1 cellular context compared by ENCODE assay signal in the genomic region with DNA sequence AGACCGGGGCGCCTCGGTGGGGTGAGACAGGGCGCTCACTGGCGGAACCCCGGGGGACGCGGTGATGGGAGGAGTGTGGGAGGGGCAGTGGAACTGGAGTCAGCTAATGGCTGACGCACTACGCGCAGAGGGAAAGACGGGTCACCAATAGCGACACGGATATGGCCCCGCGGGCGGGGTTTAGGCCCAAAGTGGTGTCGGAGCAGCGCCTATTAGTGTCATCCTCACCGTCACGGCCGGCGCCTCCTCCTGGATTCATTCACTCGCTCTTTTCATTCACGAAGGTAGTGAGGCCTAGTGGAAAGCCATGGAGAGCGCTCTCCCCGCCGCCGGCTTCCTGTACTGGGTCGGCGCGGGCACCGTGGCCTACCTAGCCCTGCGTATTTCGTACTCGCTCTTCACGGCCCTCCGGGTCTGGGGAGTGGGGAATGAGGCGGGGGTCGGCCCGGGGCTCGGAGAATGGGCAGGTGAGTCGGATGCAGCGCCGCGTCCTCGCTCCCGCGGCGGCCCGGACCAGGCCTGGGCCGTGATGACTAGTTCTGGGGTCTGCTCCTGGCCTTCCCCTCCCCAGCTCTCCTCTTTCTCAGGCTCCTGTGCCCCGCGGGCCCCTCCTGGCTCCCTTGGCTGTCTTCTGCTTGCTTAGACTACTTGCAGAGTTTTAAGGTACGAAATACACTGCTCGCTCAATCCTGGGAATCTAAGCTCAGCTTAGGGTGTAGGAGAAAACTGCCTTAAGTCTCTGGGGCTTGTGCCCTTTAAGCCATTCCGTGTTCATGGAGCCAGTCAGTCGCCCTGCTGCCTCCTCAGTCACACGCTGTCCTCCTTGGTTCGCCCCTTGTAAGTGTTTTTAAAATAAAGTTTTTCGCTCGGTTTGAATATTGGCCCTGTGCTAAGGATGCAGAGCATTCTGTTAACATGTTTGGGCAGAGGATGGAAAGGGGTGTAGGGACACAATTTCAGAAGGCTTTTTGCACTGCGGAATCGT.
A peak's percentile ranks its signal among the peaks of the same experiment; 100 is the strongest.
TF ChIP-seq lines count a peak whose summit lies in the region.

A gene (plus strand): TSS at position 218 of the 985 bp plus-strand sequence. CDS start 90 bp downstream, at position 308.

TF ChIP-seq in HepG2, 621 proteins besides CTCF, POLR2A, EP300 and RAD21 (continued from another document and continues in another):
- TF ChIP-seq, protein P1, sequence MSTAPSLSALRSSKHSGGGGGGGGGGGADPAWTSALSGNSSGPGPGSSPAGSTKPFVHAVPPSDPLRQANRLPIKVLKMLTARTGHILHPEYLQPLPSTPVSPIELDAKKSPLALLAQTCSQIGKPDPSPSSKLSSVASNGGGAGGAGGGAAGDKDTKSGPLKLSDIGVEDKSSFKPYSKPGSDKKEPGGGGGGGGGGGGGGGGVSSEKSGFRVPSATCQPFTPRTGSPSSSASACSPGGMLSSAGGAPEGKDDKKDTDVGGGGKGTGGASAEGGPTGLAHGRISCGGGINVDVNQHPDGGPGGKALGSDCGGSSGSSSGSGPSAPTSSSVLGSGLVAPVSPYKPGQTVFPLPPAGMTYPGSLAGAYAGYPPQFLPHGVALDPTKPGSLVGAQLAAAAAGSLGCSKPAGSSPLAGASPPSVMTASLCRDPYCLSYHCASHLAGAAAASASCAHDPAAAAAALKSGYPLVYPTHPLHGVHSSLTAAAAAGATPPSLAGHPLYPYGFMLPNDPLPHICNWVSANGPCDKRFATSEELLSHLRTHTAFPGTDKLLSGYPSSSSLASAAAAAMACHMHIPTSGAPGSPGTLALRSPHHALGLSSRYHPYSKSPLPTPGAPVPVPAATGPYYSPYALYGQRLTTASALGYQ (CRISPR knock-in tag; IDR thresholded peaks at IDR 0.05), result no peak
- no peak for TF ChIP-seq FOXA1 (IDR thresholded peaks at IDR 0.05)
- TF ChIP-seq FOXA1 (CRISPR knock-in tag; IDR thresholded peaks at IDR 0.05), result no peak; the same call in 1 of the 2 replicates
- peak; percentile 21; the same call in 1 of the 2 replicates for TF ChIP-seq MED1 (CRISPR knock-in tag; IDR thresholded peaks at IDR 0.05)
- no peak; the same call in 1 of the 2 replicates for TF ChIP-seq ZBTB7B (CRISPR knock-in tag; IDR thresholded peaks at IDR 0.05)
- TF ChIP-seq, protein P2, sequence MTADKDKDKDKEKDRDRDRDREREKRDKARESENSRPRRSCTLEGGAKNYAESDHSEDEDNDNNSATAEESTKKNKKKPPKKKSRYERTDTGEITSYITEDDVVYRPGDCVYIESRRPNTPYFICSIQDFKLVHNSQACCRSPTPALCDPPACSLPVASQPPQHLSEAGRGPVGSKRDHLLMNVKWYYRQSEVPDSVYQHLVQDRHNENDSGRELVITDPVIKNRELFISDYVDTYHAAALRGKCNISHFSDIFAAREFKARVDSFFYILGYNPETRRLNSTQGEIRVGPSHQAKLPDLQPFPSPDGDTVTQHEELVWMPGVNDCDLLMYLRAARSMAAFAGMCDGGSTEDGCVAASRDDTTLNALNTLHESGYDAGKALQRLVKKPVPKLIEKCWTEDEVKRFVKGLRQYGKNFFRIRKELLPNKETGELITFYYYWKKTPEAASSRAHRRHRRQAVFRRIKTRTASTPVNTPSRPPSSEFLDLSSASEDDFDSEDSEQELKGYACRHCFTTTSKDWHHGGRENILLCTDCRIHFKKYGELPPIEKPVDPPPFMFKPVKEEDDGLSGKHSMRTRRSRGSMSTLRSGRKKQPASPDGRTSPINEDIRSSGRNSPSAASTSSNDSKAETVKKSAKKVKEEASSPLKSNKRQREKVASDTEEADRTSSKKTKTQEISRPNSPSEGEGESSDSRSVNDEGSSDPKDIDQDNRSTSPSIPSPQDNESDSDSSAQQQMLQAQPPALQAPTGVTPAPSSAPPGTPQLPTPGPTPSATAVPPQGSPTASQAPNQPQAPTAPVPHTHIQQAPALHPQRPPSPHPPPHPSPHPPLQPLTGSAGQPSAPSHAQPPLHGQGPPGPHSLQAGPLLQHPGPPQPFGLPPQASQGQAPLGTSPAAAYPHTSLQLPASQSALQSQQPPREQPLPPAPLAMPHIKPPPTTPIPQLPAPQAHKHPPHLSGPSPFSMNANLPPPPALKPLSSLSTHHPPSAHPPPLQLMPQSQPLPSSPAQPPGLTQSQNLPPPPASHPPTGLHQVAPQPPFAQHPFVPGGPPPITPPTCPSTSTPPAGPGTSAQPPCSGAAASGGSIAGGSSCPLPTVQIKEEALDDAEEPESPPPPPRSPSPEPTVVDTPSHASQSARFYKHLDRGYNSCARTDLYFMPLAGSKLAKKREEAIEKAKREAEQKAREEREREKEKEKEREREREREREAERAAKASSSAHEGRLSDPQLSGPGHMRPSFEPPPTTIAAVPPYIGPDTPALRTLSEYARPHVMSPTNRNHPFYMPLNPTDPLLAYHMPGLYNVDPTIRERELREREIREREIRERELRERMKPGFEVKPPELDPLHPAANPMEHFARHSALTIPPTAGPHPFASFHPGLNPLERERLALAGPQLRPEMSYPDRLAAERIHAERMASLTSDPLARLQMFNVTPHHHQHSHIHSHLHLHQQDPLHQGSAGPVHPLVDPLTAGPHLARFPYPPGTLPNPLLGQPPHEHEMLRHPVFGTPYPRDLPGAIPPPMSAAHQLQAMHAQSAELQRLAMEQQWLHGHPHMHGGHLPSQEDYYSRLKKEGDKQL (CRISPR knock-in tag; IDR thresholded peaks at IDR 0.05; ENCODE audit: low read depth), result no peak
- TF ChIP-seq, protein P3, sequence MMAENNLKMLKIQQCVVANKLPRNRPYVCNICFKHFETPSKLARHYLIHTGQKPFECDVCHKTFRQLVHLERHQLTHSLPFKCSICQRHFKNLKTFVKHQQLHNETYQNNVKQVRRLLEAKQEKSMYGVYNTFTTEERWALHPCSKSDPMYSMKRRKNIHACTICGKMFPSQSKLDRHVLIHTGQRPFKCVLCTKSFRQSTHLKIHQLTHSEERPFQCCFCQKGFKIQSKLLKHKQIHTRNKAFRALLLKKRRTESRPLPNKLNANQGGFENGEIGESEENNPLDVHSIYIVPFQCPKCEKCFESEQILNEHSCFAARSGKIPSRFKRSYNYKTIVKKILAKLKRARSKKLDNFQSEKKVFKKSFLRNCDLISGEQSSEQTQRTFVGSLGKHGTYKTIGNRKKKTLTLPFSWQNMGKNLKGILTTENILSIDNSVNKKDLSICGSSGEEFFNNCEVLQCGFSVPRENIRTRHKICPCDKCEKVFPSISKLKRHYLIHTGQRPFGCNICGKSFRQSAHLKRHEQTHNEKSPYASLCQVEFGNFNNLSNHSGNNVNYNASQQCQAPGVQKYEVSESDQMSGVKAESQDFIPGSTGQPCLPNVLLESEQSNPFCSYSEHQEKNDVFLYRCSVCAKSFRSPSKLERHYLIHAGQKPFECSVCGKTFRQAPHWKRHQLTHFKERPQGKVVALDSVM (CRISPR knock-in tag; IDR thresholded peaks at IDR 0.05), result 0 out of 2 replicates have a peak, but pooled peaks have one; percentile 32
- peak; percentile 29; the same call in 1 of the 2 replicates for TF ChIP-seq MEF2D (CRISPR knock-in tag; IDR thresholded peaks at IDR 0.05)
- TF ChIP-seq FOXO1 (CRISPR knock-in tag; IDR thresholded peaks at IDR 0.05), result no peak
- no peak for TF ChIP-seq DNMT3B (CRISPR knock-in tag; conservative IDR thresholded peaks at IDR 0.05)
- no peak for TF ChIP-seq SOX13 (IDR thresholded peaks at IDR 0.05)
- no peak for TF ChIP-seq SOX13 (CRISPR knock-in tag; conservative IDR thresholded peaks at IDR 0.05 in 1 of 2, IDR thresholded peaks at IDR 0.05 in 1 of 2)
- TF ChIP-seq, protein P4, sequence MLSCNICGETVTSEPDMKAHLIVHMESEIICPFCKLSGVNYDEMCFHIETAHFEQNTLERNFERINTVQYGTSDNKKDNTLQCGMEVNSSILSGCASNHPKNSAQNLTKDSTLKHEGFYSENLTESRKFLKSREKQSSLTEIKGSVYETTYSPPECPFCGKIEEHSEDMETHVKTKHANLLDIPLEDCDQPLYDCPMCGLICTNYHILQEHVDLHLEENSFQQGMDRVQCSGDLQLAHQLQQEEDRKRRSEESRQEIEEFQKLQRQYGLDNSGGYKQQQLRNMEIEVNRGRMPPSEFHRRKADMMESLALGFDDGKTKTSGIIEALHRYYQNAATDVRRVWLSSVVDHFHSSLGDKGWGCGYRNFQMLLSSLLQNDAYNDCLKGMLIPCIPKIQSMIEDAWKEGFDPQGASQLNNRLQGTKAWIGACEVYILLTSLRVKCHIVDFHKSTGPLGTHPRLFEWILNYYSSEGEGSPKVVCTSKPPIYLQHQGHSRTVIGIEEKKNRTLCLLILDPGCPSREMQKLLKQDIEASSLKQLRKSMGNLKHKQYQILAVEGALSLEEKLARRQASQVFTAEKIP (CRISPR knock-in tag; IDR thresholded peaks at IDR 0.05; ENCODE audit: borderline replicate concordance), result no peak
- peak; percentile 87 for TF ChIP-seq POLR2AphosphoS5 (IDR thresholded peaks at IDR 0.05; ENCODE audit: low read depth, low read length)
- TF ChIP-seq, protein P5, sequence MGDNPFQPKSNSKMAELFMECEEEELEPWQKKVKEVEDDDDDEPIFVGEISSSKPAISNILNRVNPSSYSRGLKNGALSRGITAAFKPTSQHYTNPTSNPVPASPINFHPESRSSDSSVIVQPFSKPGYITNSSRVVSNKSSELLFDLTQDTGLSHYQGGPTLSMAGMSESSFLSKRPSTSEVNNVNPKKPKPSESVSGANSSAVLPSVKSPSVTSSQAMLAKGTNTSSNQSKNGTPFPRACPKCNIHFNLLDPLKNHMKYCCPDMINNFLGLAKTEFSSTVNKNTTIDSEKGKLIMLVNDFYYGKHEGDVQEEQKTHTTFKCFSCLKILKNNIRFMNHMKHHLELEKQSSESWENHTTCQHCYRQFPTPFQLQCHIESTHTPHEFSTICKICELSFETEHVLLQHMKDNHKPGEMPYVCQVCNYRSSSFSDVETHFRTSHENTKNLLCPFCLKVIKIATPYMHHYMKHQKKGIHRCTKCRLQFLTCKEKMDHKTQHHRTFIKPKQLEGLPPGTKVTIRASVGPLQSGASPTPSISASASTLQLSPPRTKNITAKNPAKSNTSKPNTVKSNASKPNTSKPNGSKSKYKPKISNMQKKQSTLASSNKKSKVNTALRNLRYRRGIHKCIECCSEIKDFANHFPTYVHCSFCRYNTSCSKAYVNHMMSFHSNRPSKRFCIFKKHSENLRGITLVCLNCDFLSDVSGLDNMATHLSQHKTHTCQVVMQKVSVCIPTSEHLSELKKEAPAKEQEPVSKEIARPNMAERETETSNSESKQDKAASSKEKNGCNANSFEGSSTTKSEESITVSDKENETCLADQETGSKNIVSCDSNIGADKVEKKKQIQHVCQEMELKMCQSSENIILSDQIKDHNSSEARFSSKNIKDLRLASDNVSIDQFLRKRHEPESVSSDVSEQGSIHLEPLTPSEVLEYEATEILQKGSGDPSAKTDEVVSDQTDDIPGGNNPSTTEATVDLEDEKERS (CRISPR knock-in tag; IDR thresholded peaks at IDR 0.05), result no peak
- TF ChIP-seq SRSF9 (IDR thresholded peaks at IDR 0.05; ENCODE audit: borderline replicate concordance, insufficient read depth, low read depth, low read length, poor library complexity, severe bottlenecking), result no peak
- 0 out of 2 replicates have a peak, but pooled peaks have one; percentile 21 for TF ChIP-seq ZNF224 (CRISPR knock-in tag; IDR thresholded peaks at IDR 0.05)
- no peak for TF ChIP-seq ZNF253 (CRISPR knock-in tag; IDR thresholded peaks at IDR 0.05; ENCODE audit: borderline replicate concordance)
- TF ChIP-seq, protein P6, sequence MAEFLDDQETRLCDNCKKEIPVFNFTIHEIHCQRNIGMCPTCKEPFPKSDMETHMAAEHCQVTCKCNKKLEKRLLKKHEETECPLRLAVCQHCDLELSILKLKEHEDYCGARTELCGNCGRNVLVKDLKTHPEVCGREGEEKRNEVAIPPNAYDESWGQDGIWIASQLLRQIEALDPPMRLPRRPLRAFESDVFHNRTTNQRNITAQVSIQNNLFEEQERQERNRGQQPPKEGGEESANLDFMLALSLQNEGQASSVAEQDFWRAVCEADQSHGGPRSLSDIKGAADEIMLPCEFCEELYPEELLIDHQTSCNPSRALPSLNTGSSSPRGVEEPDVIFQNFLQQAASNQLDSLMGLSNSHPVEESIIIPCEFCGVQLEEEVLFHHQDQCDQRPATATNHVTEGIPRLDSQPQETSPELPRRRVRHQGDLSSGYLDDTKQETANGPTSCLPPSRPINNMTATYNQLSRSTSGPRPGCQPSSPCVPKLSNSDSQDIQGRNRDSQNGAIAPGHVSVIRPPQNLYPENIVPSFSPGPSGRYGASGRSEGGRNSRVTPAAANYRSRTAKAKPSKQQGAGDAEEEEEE (CRISPR knock-in tag; IDR thresholded peaks at IDR 0.05; ENCODE audit: borderline replicate concordance), result no peak
- TF ChIP-seq CEBPG (CRISPR knock-in tag; IDR thresholded peaks at IDR 0.05), result no peak
- TF ChIP-seq ZNF670 (CRISPR knock-in tag; IDR thresholded peaks at IDR 0.05; ENCODE audit: borderline replicate concordance), result no peak
- no peak for TF ChIP-seq NR2F2 (IDR thresholded peaks at IDR 0.05; ENCODE audit: borderline replicate concordance, low read depth)
- peak; percentile 69 for TF ChIP-seq MXD4 (CRISPR knock-in tag; IDR thresholded peaks at IDR 0.05)
- TF ChIP-seq, protein P7, sequence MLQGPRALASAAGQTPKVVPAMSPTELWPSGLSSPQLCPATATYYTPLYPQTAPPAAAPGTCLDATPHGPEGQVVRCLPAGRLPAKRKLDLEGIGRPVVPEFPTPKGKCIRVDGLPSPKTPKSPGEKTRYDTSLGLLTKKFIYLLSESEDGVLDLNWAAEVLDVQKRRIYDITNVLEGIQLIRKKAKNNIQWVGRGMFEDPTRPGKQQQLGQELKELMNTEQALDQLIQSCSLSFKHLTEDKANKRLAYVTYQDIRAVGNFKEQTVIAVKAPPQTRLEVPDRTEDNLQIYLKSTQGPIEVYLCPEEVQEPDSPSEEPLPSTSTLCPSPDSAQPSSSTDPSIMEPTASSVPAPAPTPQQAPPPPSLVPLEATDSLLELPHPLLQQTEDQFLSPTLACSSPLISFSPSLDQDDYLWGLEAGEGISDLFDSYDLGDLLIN (CRISPR knock-in tag; IDR thresholded peaks at IDR 0.05; ENCODE audit: borderline replicate concordance), result no peak; the same call in 1 of the 2 replicates
- TF ChIP-seq NFYB (CRISPR knock-in tag; IDR thresholded peaks at IDR 0.05), result peak; percentile 97
- TF ChIP-seq, protein P8, sequence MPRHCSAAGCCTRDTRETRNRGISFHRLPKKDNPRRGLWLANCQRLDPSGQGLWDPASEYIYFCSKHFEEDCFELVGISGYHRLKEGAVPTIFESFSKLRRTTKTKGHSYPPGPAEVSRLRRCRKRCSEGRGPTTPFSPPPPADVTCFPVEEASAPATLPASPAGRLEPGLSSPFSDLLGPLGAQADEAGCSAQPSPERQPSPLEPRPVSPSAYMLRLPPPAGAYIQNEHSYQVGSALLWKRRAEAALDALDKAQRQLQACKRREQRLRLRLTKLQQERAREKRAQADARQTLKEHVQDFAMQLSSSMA (CRISPR knock-in tag; IDR thresholded peaks at IDR 0.05), result no peak
- no peak for TF ChIP-seq ARNT (IDR thresholded peaks at IDR 0.05)
